ENCODE assay signal across 12 cellular contexts in the genomic region with DNA sequence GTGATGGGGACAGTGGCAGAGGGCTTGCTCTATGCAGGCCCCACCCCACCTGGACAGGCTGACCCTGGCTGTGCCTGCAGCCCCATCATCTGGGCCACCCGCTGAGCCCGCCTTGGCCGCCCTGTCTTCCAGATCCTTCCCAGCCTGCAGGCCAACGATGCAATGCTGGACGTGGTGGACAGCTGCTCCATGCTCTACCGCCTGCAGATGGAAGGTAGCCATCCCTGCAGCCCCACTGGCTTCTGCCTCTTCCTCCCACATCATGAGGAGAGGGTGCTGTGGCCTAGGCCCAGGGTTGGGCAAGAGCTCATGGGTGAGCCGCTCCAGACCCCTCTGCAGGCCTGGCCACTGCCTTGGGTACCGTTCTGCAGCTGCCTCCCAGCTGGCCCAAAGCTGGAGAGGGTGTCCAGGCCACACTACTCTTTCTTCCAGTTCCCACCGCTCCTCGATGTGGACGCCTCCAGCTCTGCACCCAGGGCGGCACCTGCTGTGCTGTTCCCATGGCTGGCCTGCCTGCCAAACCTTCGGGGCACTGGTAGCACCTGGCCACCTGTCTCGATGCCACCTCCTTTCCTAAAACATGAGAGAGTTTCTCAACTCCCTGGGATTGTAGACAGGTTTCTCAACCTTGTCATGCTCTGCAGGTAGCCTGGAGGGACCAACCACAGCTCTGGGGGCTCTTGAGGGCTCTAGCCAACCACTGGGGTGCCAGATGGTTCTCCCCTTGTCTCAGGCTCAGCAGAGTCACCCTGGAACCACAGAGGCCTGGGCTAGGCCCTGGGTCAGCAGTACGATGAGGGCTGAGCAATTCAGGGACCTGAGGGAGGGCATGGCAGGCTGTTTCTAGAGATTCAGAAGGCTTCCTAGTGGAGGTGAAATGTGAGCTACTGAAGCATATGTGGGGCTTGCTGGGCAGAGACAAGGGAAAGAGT. TPM values are rescaled to one million over a fixed set of nuclear protein-coding genes. Genes with fewer than 3 reads are reported as not detected.
A peak's percentile ranks its signal among the peaks of the same experiment; 100 is the strongest.
DNase-seq lines count a peak whose midpoint lies in the region; ATAC-seq and TF ChIP-seq lines count a peak whose summit lies in the region.
"Had no signal": no experiment of that assay in that cellular context is flagged by ENCODE, and none has a peak within 500 bp of the region (broad histone marks: within the 10 kb centered on the region; RNA-seq: fewer than 3 reads in every experiment).

No MANE protein-coding gene starts in this region.

- no peak overlapping the region for H3K4ac ChIP-seq in H9 (ENCODE audit: low read depth, low read length)

- no peaks in the 10 kb centered on the region for H4K20me1 ChIP-seq in H9 (ENCODE audit: control insufficient read depth, insufficient read depth, insufficient read length)

- no peak overlapping the region for H2BK12ac ChIP-seq in H9 (ENCODE audit: insufficient read length, low read depth, low read length)

- no peak overlapping the region for H2AK5ac ChIP-seq in H9 (ENCODE audit: insufficient read length, low read length)

- no peak for DNase-seq in activated naive CD4-positive, alpha-beta T cell treated with anti-CD3 and anti-CD28 coated beads, Interleukin-2, amount 10 ng/mL, durations not matched to agents 7 days and 5 days
- DNase-seq in activated naive CD4-positive, alpha-beta T cell treated with anti-CD3 and anti-CD28 coated beads, Interleukin-2, amount 50 U/mL, for 16 hours = no peak
- DNase-seq in activated B cell treated with CpG ODN at 0.5 μM for 24 hours (no peak), right lobe of liver (peak in 1 of 3 donors; percentile 22), SKM-1 treated with dmso at 0.1 percent for 144 hours (lab: John Stamatoyannopoulos, UW; ENCODE audit: unreplicated experiment) (no peak), H9 (no peak)
- DNase-seq: IMR-90, NCI-H2029 treated with DMSO at 0.1 percent for 48 hours, T1000 had no signal

- H3K4me2 ChIP-seq in H9 (ENCODE audit: insufficient read depth, insufficient read length, low read length) = no peak overlapping the region

- no peak overlapping the region for H3K9ac ChIP-seq in stomach smooth muscle (ENCODE audit: low read length in 2 of 2)
- H3K9ac ChIP-seq in H9 (ENCODE audit: extremely low read depth, insufficient read length, low read length) = no peak overlapping the region

- H4K8ac ChIP-seq in H9 (replicated peaks; ENCODE audit: insufficient read length, low read depth, low read length) = no peak overlapping the region

- no peaks in the 10 kb centered on the region for H3K9me3 ChIP-seq in right lobe of liver
- peaks cover 0 to 2% of the 10 kb centered on the region in 2 donors for H3K9me3 ChIP-seq in stomach smooth muscle (ENCODE audit: control insufficient read depth in 2 of 2, low read length in 2 of 2)
- H3K9me3 ChIP-seq in H9 (ENCODE audit: control insufficient read depth, low read depth, low read length) = no peaks in the 10 kb centered on the region

- intact Hi-C loops in activated B cell treated with CpG ODN at 0.5 μM for 24 hours (cut with micrococcal nuclease) (no loop called here), right lobe of liver (cut with DNase I) (loop anchor here in 1 of 2 donors (10.0 kb wide), 1 partner anchor 52 kb away; no protein-coding TSS in a partner anchor)

- CTCF ChIA-PET in activated naive CD4-positive, alpha-beta T cell treated with anti-CD3 and anti-CD28 coated beads, Interleukin-2, amount 10 ng/mL, durations not matched to agents 7 days and 5 days (lab: Charles Lee) = no interaction called here
- CTCF ChIA-PET in activated B cell treated with CpG ODN at 0.5 μM for 24 hours (lab: Charles Lee) = interaction anchor here (1.5 kb wide), 1 partner anchor 9 kb away, joined by 3 read pairs; no protein-coding TSS in a partner anchor

- H4K91ac ChIP-seq in H9 (ENCODE audit: insufficient read length, low read depth, low read length) = no peak overlapping the region

- TF ChIP-seq POLR2A in right lobe of liver (IDR thresholded peaks at IDR 0.05) = no peak

- H3K79me2 ChIP-seq in H9 (ENCODE audit: insufficient read depth, low read length) = no peaks in the 10 kb centered on the region

- H2BK5ac ChIP-seq in H9 (ENCODE audit: insufficient read length, low read length) = no peak overlapping the region

- no peak overlapping the region for H4K5ac ChIP-seq in H9 (ENCODE audit: insufficient read length, low read depth, low read length)

- H3K27ac ChIP-seq in right lobe of liver (peak overlapping the region; percentile 26 to 38 (median 37)), stomach smooth muscle (ENCODE audit: low read length) (peak overlapping the region; percentile 11), H9 (ENCODE audit: insufficient read length, low read depth, low read length) (no peak overlapping the region)
- H3K27ac ChIP-seq: cardiac muscle cell had no signal

- no peak overlapping the region for H2BK120ac ChIP-seq in H9 (ENCODE audit: low read depth, low read length, poor library complexity, severe bottlenecking)

- ATAC-seq in activated B cell treated with CpG ODN at 0.5 μM for 24 hours (ENCODE audit: low read depth) (no peak), right lobe of liver (peak in 1 of 4 donors; percentile 4), HG02642 (IDR thresholded peaks at IDR 0.05; ENCODE audit: poor library complexity, unreplicated experiment) (no peak)

- no peak overlapping the region for H3K23ac ChIP-seq in H9 (ENCODE audit: insufficient read length, low read depth, low read length)

- H3K27me3 ChIP-seq in right lobe of liver (no peaks in the 10 kb centered on the region), stomach smooth muscle (ENCODE audit: control insufficient read depth in 1 of 2, insufficient read depth in 2 of 2, low read length in 2 of 2) (no peaks in the 10 kb centered on the region), H9 (ENCODE audit: insufficient read depth, low read length) (no peaks in the 10 kb centered on the region)
- H3K27me3 ChIP-seq: cardiac muscle cell had no signal

- no peak overlapping the region for H2BK15ac ChIP-seq in H9 (ENCODE audit: low read depth, low read length)

- H3K14ac ChIP-seq in H9 (ENCODE audit: insufficient read depth, low read length) = no peak overlapping the region

- H3K56ac ChIP-seq in H9 (ENCODE audit: insufficient read length, low read depth, low read length) = no peak overlapping the region

- POLR2A ChIA-PET in activated B cell treated with CpG ODN at 0.5 μM for 24 hours (lab: Charles Lee) = interaction anchor here (1.0 kb wide), 1 partner anchor 36 kb away, joined by 3 read pairs; no protein-coding TSS in a partner anchor

- H3K4me1 ChIP-seq in right lobe of liver (no peaks in the 10 kb centered on the region), stomach smooth muscle (ENCODE audit: control insufficient read depth, insufficient read depth, low read length) (no peaks in the 10 kb centered on the region), H9 (ENCODE audit: insufficient read depth, low read length) (no peaks in the 10 kb centered on the region)

- H2AFZ ChIP-seq in H9 (ENCODE audit: low read length) = no peak overlapping the region

- no peak overlapping the region for H3K18ac ChIP-seq in H9 (ENCODE audit: insufficient read length, low read depth, low read length)

- no peaks in the 10 kb centered on the region for H3K79me1 ChIP-seq in H9 (ENCODE audit: insufficient read depth, low read depth, low read length, poor library complexity, severe bottlenecking)

- peaks cover 21% of the 10 kb centered on the region for H3K4me1 Mint-ChIP-seq in activated naive CD4-positive, alpha-beta T cell treated with anti-CD3 and anti-CD28 coated beads, Interleukin-2, amount 10 ng/mL, durations not matched to agents 7 days and 5 days
- peaks cover 44% of the 10 kb centered on the region for H3K4me1 Mint-ChIP-seq in activated B cell treated with CpG ODN at 0.5 μM for 24 hours
- H3K4me1 Mint-ChIP-seq in H9 = no peaks in the 10 kb centered on the region

- peaks cover 19% of the 10 kb centered on the region for H3K36me3 Mint-ChIP-seq in activated naive CD4-positive, alpha-beta T cell treated with anti-CD3 and anti-CD28 coated beads, Interleukin-2, amount 10 ng/mL, durations not matched to agents 7 days and 5 days
- H3K36me3 Mint-ChIP-seq in activated B cell treated with CpG ODN at 0.5 μM for 24 hours (ENCODE audit: low read depth) (peaks cover 11% of the 10 kb centered on the region), H9 (ENCODE audit: insufficient read depth in 1 of 3, low read depth in 3 of 3) (peaks cover 11 to 38% (median 30%) of the 10 kb centered on the region in 3 experiments; a peak in 6 of 7 replicates)

- H3K23me2 ChIP-seq in H9 (ENCODE audit: insufficient read length, low read depth, low read length, poor library complexity, severe bottlenecking) = no peaks in the 10 kb centered on the region

- peaks cover 2% of the 10 kb centered on the region for H3K9me3 Mint-ChIP-seq in activated naive CD4-positive, alpha-beta T cell treated with anti-CD3 and anti-CD28 coated beads, Interleukin-2, amount 10 ng/mL, durations not matched to agents 7 days and 5 days
- H3K9me3 Mint-ChIP-seq in activated B cell treated with CpG ODN at 0.5 μM for 24 hours (no peaks in the 10 kb centered on the region), H9 (no peaks in the 10 kb centered on the region)

- H2BK20ac ChIP-seq in H9 (ENCODE audit: low read depth, low read length, poor library complexity, severe bottlenecking) = no peak overlapping the region

- WGBS in right lobe of liver (ENCODE audit: insufficient coverage, low coverage, low lambda C conversion rate, missing lambda C conversion rate) = 88% methylated on average over 1 of the region's 15 CpGs
- no CpG with 5 or more reads among the region's 15 CpGs for WGBS in H9 (ENCODE audit: extremely low coverage, insufficient read length, low lambda C conversion rate)

- H3T11ph ChIP-seq in H9 (ENCODE audit: low read length) = no peak overlapping the region

- H3K4me3 Mint-ChIP-seq in activated naive CD4-positive, alpha-beta T cell treated with anti-CD3 and anti-CD28 coated beads, Interleukin-2, amount 10 ng/mL, durations not matched to agents 7 days and 5 days = peak overlapping the region; percentile 50
- H3K4me3 Mint-ChIP-seq in activated B cell treated with CpG ODN at 0.5 μM for 24 hours (peak overlapping the region; percentile 76), H9 (no peak overlapping the region)

- no peaks in the 10 kb centered on the region for H3K27me3 Mint-ChIP-seq in activated naive CD4-positive, alpha-beta T cell treated with anti-CD3 and anti-CD28 coated beads, Interleukin-2, amount 10 ng/mL, durations not matched to agents 7 days and 5 days
- H3K27me3 Mint-ChIP-seq in activated B cell treated with CpG ODN at 0.5 μM for 24 hours = no peaks in the 10 kb centered on the region
- no peaks in the 10 kb centered on the region; the same call in 1 of the 2 replicates for H3K27me3 Mint-ChIP-seq in H9 (ENCODE audit: low read depth)

- no peak for TF ChIP-seq CTCF in activated B cell treated with CpG ODN at 0.5 μM for 24 hours (IDR thresholded peaks at IDR 0.05)
- TF ChIP-seq CTCF in right lobe of liver (IDR thresholded peaks at IDR 0.05) = no peak
- no peak for TF ChIP-seq CTCF in H9 (conservative IDR thresholded peaks at IDR 0.05)

- H3K4me3 ChIP-seq in right lobe of liver (no peak overlapping the region), stomach smooth muscle (ENCODE audit: low read length in 2 of 2) (no peak overlapping the region)
- H3K4me3 ChIP-seq: cardiac muscle cell had no signal

- H3K27ac Mint-ChIP-seq in activated naive CD4-positive, alpha-beta T cell treated with anti-CD3 and anti-CD28 coated beads, Interleukin-2, amount 10 ng/mL, durations not matched to agents 7 days and 5 days = peak overlapping the region; percentile 80
- H3K27ac Mint-ChIP-seq in activated B cell treated with CpG ODN at 0.5 μM for 24 hours = peak overlapping the region; percentile 80
- peak overlapping the region in 1 of 3 experiments; percentile 77; a peak in 1 of 7 replicates for H3K27ac Mint-ChIP-seq in H9

- H3K36me3 ChIP-seq in right lobe of liver = peaks cover 8 to 98% (median 59%) of the 10 kb centered on the region in 4 donors
- H3K36me3 ChIP-seq in stomach smooth muscle (ENCODE audit: control insufficient read depth in 2 of 2, insufficient read depth in 2 of 2, low read length in 2 of 2) = peaks cover 37 to 47% of the 10 kb centered on the region in 2 donors

RNA-seq across cellular contexts. Expression of gene GTSE1, which starts 9.5 kb away (rescaled TPM):
- total RNA-seq in activated B cell treated with CpG ODN at 0.5 μM for 24 hours = 0.34 and 0.95 TPM in 2 replicates
- under 1 TPM; 0.15 to 0.84 (median 0.52) TPM for total RNA-seq in right lobe of liver
- total RNA-seq in H9 (2021) = 40.6 and 42.6 TPM in 2 replicates

RNA-seq across cellular contexts. Expression of gene TTC38, which starts 19.4 kb away (rescaled TPM):
- 9.8 and 11.8 TPM in 2 replicates for total RNA-seq in activated B cell treated with CpG ODN at 0.5 μM for 24 hours
- total RNA-seq in right lobe of liver = 100 to 1,000 TPM in 5 of 6 experiments, 10 to 100 TPM in 1; 91.1 to 278 (median 195) TPM
- 30.2 and 31.5 TPM in 2 replicates for total RNA-seq in H9 (2021)

RNA-seq across cellular contexts. Expression of gene PKDREJ, which starts 24.1 kb away (rescaled TPM):
- total RNA-seq in activated B cell treated with CpG ODN at 0.5 μM for 24 hours (not detected in 2 replicates), right lobe of liver (under 1 TPM in 2 of 6 experiments, not detected in 4; 0.05 to 0.07 TPM), H9 (2021) (0.04 and 0.09 TPM in 2 replicates)
- total RNA-seq: IMR-90 had no signal

RNA-seq across cellular contexts. Expression of gene CDPF1, which starts 37.1 kb away (rescaled TPM):
- total RNA-seq in activated B cell treated with CpG ODN at 0.5 μM for 24 hours (10.3 and 14.3 TPM in 2 replicates), right lobe of liver (1 to 10 TPM; 1.8 to 7.1 (median 3.3) TPM), H9 (2021) (8.1 and 8.5 TPM in 2 replicates)

RNA-seq across cellular contexts. Expression of gene TRMU, which starts 48.3 kb away (rescaled TPM):
- total RNA-seq in activated B cell treated with CpG ODN at 0.5 μM for 24 hours (52.2 and 60.0 TPM in 2 replicates), right lobe of liver (10 to 100 TPM; 17.2 to 24.2 (median 19.9) TPM), H9 (2021) (82.5 and 86.3 TPM in 2 replicates)

Comparison
In these comparisons a context has a peak if more than half of its experiments do, and no peak if none do; other contexts are left out.
1. H3K4me3 Mint-ChIP-seq: peak in activated naive CD4-positive, alpha-beta T cell treated with anti-CD3 and anti-CD28 coated beads, Interleukin-2, amount 10 ng/mL, durations not matched to agents 7 days and 5 days (single experiment) and activated B cell treated with CpG ODN at 0.5 μM for 24 hours (single experiment); none in H9 (0 of 2).
2. RNA of gene GTSE1, which starts 9.5 kb away (total RNA-seq): 40.6 to 42.6 TPM in H9; 0.34 to 0.95 TPM in activated B cell treated with CpG ODN at 0.5 μM for 24 hours and 0.15 to 0.84 TPM in right lobe of liver; every median in the first group is over 10 times any median in the second.